ENCODE assay signal across 8 cellular contexts in genomic region chr9:101738566-101739183, GRCh38. TPM values are rescaled to one million over a fixed set of nuclear protein-coding genes. Genes with fewer than 3 reads are reported as not detected.
DNase-seq lines count a peak whose midpoint lies in the region; ATAC-seq and TF ChIP-seq lines count a peak whose summit lies in the region.

TSS of gene GRIN3A (minus strand) at chr9:101738647. CDS start at chr9:101737979, 668 bp downstream.

- no peaks in the 10 kb centered on the region for H4K20me1 ChIP-seq in neural cell (ENCODE audit: insufficient read depth)

- no peak within 1 kb of the TSS for H2AFZ ChIP-seq in neural cell (ENCODE audit: low read depth, low read length)

- TF ChIP-seq RAD21 in neural cell (conservative IDR thresholded peaks at IDR 0.05): peak; percentile 81

- H3K36me3 Mint-ChIP-seq in endothelial cell (ENCODE audit: low read depth, unreplicated experiment) (peaks cover 4% of the 10 kb centered on the region), T-helper 17 cell (ENCODE audit: low read depth) (peaks cover 3% of the 10 kb centered on the region)

- no peaks in the 10 kb centered on the region for H3K36me3 ChIP-seq in neural cell (ENCODE audit: insufficient read depth, low read length)

- ATAC-seq in HG02885 (IDR thresholded peaks at IDR 0.05; ENCODE audit: poor library complexity, unreplicated experiment) (no peak), T-helper 17 cell (no peak), GM19397 (IDR thresholded peaks at IDR 0.05; ENCODE audit: unreplicated experiment) (no peak)
- no peak for ATAC-seq in activated CD4-positive, CD25-positive, alpha-beta regulatory T cell treated with anti-CD3 and anti-CD28 coated beads, Interleukin-2, amount 50 U/mL, for 24 hours

- H3K9ac ChIP-seq in neural cell (ENCODE audit: low read length): peak within 1 kb of the TSS; percentile 39

- DNase-seq in ELR (ENCODE audit: low read depth) (peak; percentile 34), NCI-H345 (lab: John Stamatoyannopoulos, UW) (peak; percentile 73), endothelial cell (ENCODE audit: low spot score) (peak; percentile 67), T-helper 17 cell (no peak)

- no peaks in the 10 kb centered on the region for H3F3A ChIP-seq in neural cell (ENCODE audit: insufficient read depth, low read length, poor library complexity, severe bottlenecking)

- H3K4me3 ChIP-seq in neural cell (ENCODE audit: low read length): peak within 1 kb of the TSS; percentile 79

- H3K27ac Mint-ChIP-seq in endothelial cell (ENCODE audit: unreplicated experiment) (peak within 1 kb of the TSS; percentile 44), T-helper 17 cell (no peak within 1 kb of the TSS)

- TF ChIP-seq EP300 in neural cell (conservative IDR thresholded peaks at IDR 0.05; ENCODE audit: poor library complexity, severe bottlenecking): no peak

- peaks cover 67% of the 10 kb centered on the region for H3K27me3 ChIP-seq in neural cell (ENCODE audit: insufficient read depth, low read depth, low read length)

- H3K4me2 ChIP-seq in neural cell (ENCODE audit: low read length): peak within 1 kb of the TSS; percentile 80

- H3K4me1 Mint-ChIP-seq in endothelial cell (ENCODE audit: unreplicated experiment) (peaks cover 63% of the 10 kb centered on the region), T-helper 17 cell (no peaks in the 10 kb centered on the region)

- peak within 1 kb of the TSS; percentile 96 for H3K4me3 Mint-ChIP-seq in endothelial cell (ENCODE audit: unreplicated experiment)
- no peak within 1 kb of the TSS for H3K4me3 Mint-ChIP-seq in T-helper 17 cell

- H3K9me3 ChIP-seq in neural cell (ENCODE audit: low read length): no peaks in the 10 kb centered on the region
- no peaks in the 10 kb centered on the region for H3K9me3 ChIP-seq in T-helper 17 cell (ENCODE audit: control insufficient read depth, low read length, poor library complexity, severe bottlenecking)

- TF ChIP-seq CTCF in endothelial cell (IDR thresholded peaks at IDR 0.05; ENCODE audit: unreplicated experiment) (no peak), neural cell (IDR thresholded peaks at IDR 0.05; ENCODE audit: poor library complexity, severe bottlenecking) (peak; percentile 77)

- no peaks in the 10 kb centered on the region for H3K79me2 ChIP-seq in neural cell (replicated peaks; ENCODE audit: insufficient read depth, low read length)

- H3K27ac ChIP-seq in neural cell (ENCODE audit: low read length): no peak within 1 kb of the TSS

- H3K9me2 ChIP-seq in neural cell (ENCODE audit: insufficient read depth, low read length): no peaks in the 10 kb centered on the region

- peaks cover 6% of the 10 kb centered on the region for H3K27me3 Mint-ChIP-seq in endothelial cell (ENCODE audit: unreplicated experiment)
- peaks cover 52% of the 10 kb centered on the region for H3K27me3 Mint-ChIP-seq in T-helper 17 cell

- H3K9me3 Mint-ChIP-seq in endothelial cell (ENCODE audit: unreplicated experiment): no peaks in the 10 kb centered on the region

TF ChIP-seq in neural cell, 6 proteins besides CTCF, POLR2A, EP300 and RAD21:
- TF ChIP-seq MXI1 (conservative IDR thresholded peaks at IDR 0.05; ENCODE audit: poor library complexity, severe bottlenecking) (no peak), REST (IDR thresholded peaks at IDR 0.05; ENCODE audit: borderline replicate concordance) (no peak), SMC3 (conservative IDR thresholded peaks at IDR 0.05; ENCODE audit: poor library complexity) (peak; percentile 71)

RNA-seq across cellular contexts. Expression of gene GRIN3A, which starts in this region (rescaled TPM):
- 27.8 TPM for total RNA-seq in endothelial cell (ENCODE audit: unreplicated experiment)
- polyA plus RNA-seq in neural cell: 0.18 and 0.59 TPM in 2 replicates
- 1.9 and 2.5 TPM in 2 replicates for polyA minus RNA-seq in neural cell
- not detected for total RNA-seq in T-helper 17 cell

Comparison
In these comparisons a context has a peak if more than half of its experiments do, and no peak if none do; other contexts are left out.
1. RNA of gene GRIN3A (total RNA-seq): 27.8 TPM in endothelial cell (single experiment); not detected in T-helper 17 cell; every median in the first group is over 10 times any median in the second.
2. DNase-seq: peak in ELR (single experiment), NCI-H345 (single experiment) and endothelial cell (single experiment); none in T-helper 17 cell (0 of 3).